22 cellular contexts compared by ENCODE assay signal in genomic region chr6:104580452-104580851, GRCh38.
DNase-seq lines count a peak whose midpoint lies in the region; ATAC-seq and TF ChIP-seq lines count a peak whose summit lies in the region.
"Had no signal": no experiment of that assay in that cellular context is flagged by ENCODE, and none has a peak within 500 bp of the region (broad histone marks: within the 10 kb centered on the region; RNA-seq: fewer than 3 reads in every experiment).

No MANE protein-coding gene starts in this region.

- peaks cover 6% of the 10 kb centered on the region for H3K9me3 Mint-ChIP-seq in osteocyte (ENCODE audit: unreplicated experiment)
- H3K9me3 Mint-ChIP-seq: CD4-positive, alpha-beta T cell had no signal

- no peak for TF ChIP-seq CTCF in osteocyte (IDR thresholded peaks at IDR 0.05)
- TF ChIP-seq CTCF in upper lobe of left lung (IDR thresholded peaks at IDR 0.05), result no peak

- H3K4me1 ChIP-seq in adipocyte (ENCODE audit: control insufficient read depth, insufficient read depth, low read length) (peaks cover 21% of the 10 kb centered on the region), upper lobe of left lung (no peaks in the 10 kb centered on the region)

- H3K9me3 ChIP-seq in adipocyte (ENCODE audit: control insufficient read depth, low read length), result no peaks in the 10 kb centered on the region
- no peaks in the 10 kb centered on the region for H3K9me3 ChIP-seq in upper lobe of left lung
- H3K9me3 ChIP-seq: BE2C had no signal

- H3K27me3 ChIP-seq in adipocyte (replicated peaks; ENCODE audit: control insufficient read depth, insufficient read depth, low read length), result no peaks in the 10 kb centered on the region
- no peaks in the 10 kb centered on the region for H3K27me3 ChIP-seq in upper lobe of left lung
- H3K27me3 ChIP-seq: BE2C had no signal

- peaks cover 2% of the 10 kb centered on the region for H3K36me3 Mint-ChIP-seq in osteocyte (ENCODE audit: unreplicated experiment)

- H3K27ac Mint-ChIP-seq in osteocyte (ENCODE audit: unreplicated experiment), result peak overlapping the region; percentile 39
- H3K27ac Mint-ChIP-seq: CD4-positive, alpha-beta T cell had no signal

- no peaks in the 10 kb centered on the region for H3K36me3 ChIP-seq in adipocyte (ENCODE audit: control insufficient read depth, insufficient read depth, low read length, severe bottlenecking)
- no peaks in the 10 kb centered on the region for H3K36me3 ChIP-seq in upper lobe of left lung
- H3K36me3 ChIP-seq: BE2C had no signal

- no peak for ATAC-seq in GM18867 (IDR thresholded peaks at IDR 0.05; ENCODE audit: unreplicated experiment)
- no peak for ATAC-seq in upper lobe of left lung (ENCODE audit: low FRiP score in 2 of 2)
- no peak for ATAC-seq in left ventricle myocardium superior
- ATAC-seq: K562, PC-3 had no signal

- intact Hi-C loops in left ventricle myocardium superior (cut with micrococcal nuclease), result no loop called here

- H3K4me3 ChIP-seq in adipocyte (ENCODE audit: low read length) (no peak overlapping the region), upper lobe of left lung (no peak overlapping the region)
- H3K4me3 ChIP-seq: K562 had no signal

- peak; percentile 14 for DNase-seq in DMS 273 (lab: John Stamatoyannopoulos, UW; ENCODE audit: unreplicated experiment)
- DNase-seq in adipocyte (ENCODE audit: low read depth), result no peak
- DNase-seq in dermis blood vessel endothelial cell, result peak; percentile 21
- no peak for DNase-seq in osteocyte (ENCODE audit: extremely low spot score, unreplicated experiment)
- DNase-seq in upper lobe of left lung, result no peak
- no peak for DNase-seq in left ventricle myocardium superior
- no peak for DNase-seq in NCI-H2171 treated with DMSO at 0.1 percent for 48 hours (lab: John Stamatoyannopoulos, UW)
- DNase-seq: BE2C; CD4-positive, alpha-beta T cell; DMS53; EL; GOT3; MV-4-11; NCI-H1694 treated with DMSO at 0.1 percent for 48 hours; NCI-H2107; NCI-H2227 treated with DMSO at 0.1 percent for 48 hours; NCI-H524 treated with DMSO at 0.1 percent for 48 hours; PC-3; RPMI8226; SIG-M5 had no signal

- TF ChIP-seq POLR2A in upper lobe of left lung (IDR thresholded peaks at IDR 0.05), result no peak

- peak overlapping the region; percentile 58 for H3K9ac ChIP-seq in adipocyte (ENCODE audit: low read length)

- no peak overlapping the region for H3K27ac ChIP-seq in upper lobe of left lung

- no peak overlapping the region for H3K4me3 Mint-ChIP-seq in osteocyte (ENCODE audit: unreplicated experiment)
- H3K4me3 Mint-ChIP-seq: CD4-positive, alpha-beta T cell had no signal

- TF ChIP-seq EP300 in upper lobe of left lung (IDR thresholded peaks at IDR 0.05), result no peak

- peaks cover 21% of the 10 kb centered on the region for H3K4me1 Mint-ChIP-seq in osteocyte (ENCODE audit: unreplicated experiment)

- H3K27me3 Mint-ChIP-seq in osteocyte (ENCODE audit: unreplicated experiment), result no peaks in the 10 kb centered on the region

Comparison
In these comparisons a context has a peak if more than half of its experiments do, and no peak if none do; other contexts are left out.
1. DNase-seq: peak in DMS 273 (single experiment) and dermis blood vessel endothelial cell (single experiment); none in adipocyte (single experiment), osteocyte (single experiment), upper lobe of left lung (0 of 2), left ventricle myocardium superior (single experiment) and NCI-H2171 treated with DMSO at 0.1 percent for 48 hours (single experiment).